ENCODE assay signal across 16 cellular contexts in the genomic region with DNA sequence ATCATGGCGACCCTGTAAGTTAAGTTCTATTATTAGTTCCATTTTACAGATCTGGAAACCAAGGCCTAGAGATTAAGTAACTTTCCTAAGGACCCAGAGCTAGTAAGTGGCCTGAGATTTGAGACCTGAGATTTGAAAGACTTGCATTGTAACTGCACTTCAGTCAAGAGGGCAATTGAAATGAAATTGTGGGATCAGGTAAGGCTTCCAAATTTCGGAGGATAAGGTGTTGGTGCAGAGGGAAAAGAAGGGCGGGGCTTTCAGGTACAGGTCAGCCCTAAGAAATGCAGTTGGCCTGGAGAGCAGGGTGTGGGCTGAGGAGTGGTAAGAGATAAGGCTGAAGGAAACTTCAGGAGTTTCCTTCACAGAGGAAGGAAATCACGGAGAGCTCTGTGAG. TPM values are rescaled to one million over a fixed set of nuclear protein-coding genes. Genes with fewer than 3 reads are reported as not detected.
DNase-seq lines count a peak whose midpoint lies in the region; ATAC-seq, FAIRE-seq and TF ChIP-seq lines count a peak whose summit lies in the region.
"Had no signal": no experiment of that assay in that cellular context is flagged by ENCODE, and none has a peak within 500 bp of the region (broad histone marks: within the 10 kb centered on the region; RNA-seq: fewer than 3 reads in every experiment).

No MANE protein-coding gene starts in this region.

- no peak overlapping the region for H2AFZ ChIP-seq in mammary epithelial cell (ENCODE audit: low read depth, low read length)

- peaks cover 37% of the 10 kb centered on the region for H3K4me1 Mint-ChIP-seq in T-helper 2 cell treated with Interferon-gamma antibody and Interleukin-4, amounts not matched to agents 5 μg/mL and 100 μg/mL, for 36 hours (ENCODE audit: low read depth)
- H3K4me1 Mint-ChIP-seq in stimulated activated effector memory CD8-positive, alpha-beta T cell treated with anti-CD3 and anti-CD28 coated beads, Interleukin-12 subunit alpha, Interleukin-12 subunit beta, amount 100 ng/mL, for 72 hours: peaks cover 22% of the 10 kb centered on the region

- dilution Hi-C loops in mammary epithelial cell (cut with HindIII; ENCODE audit: low sequenced_read_pairs): no loop called here

- H3K4me2 ChIP-seq in mammary epithelial cell (ENCODE audit: insufficient read depth, low read depth, low read length): peak overlapping the region; percentile 61

- peaks cover 5% of the 10 kb centered on the region for H3K36me3 Mint-ChIP-seq in T-helper 2 cell treated with Interferon-gamma antibody and Interleukin-4, amounts not matched to agents 5 μg/mL and 100 μg/mL, for 36 hours (ENCODE audit: low read depth)
- no peaks in the 10 kb centered on the region for H3K36me3 Mint-ChIP-seq in stimulated activated effector memory CD8-positive, alpha-beta T cell treated with anti-CD3 and anti-CD28 coated beads, Interleukin-12 subunit alpha, Interleukin-12 subunit beta, amount 100 ng/mL, for 72 hours

- H3K27ac ChIP-seq in mammary epithelial cell (ENCODE audit: insufficient read depth, low read depth, low read length): peak overlapping the region; percentile 81

- CTCF ChIA-PET in mammary epithelial cell (lab: Charles Lee; ENCODE audit: low non-redundant PET): no interaction called here

- TF ChIP-seq CTCF in mammary epithelial cell (conservative IDR thresholded peaks at IDR 0.05 in 1 of 2, IDR thresholded peaks at IDR 0.05 in 1 of 2; ENCODE audit: extremely low read depth in 1 of 2, insufficient read depth in 1 of 2, low read depth in 1 of 2, low read length in 2 of 2): no peak

- peaks cover 4% of the 10 kb centered on the region for H3K9me3 Mint-ChIP-seq in T-helper 2 cell treated with Interferon-gamma antibody and Interleukin-4, amounts not matched to agents 5 μg/mL and 100 μg/mL, for 36 hours
- no peaks in the 10 kb centered on the region for H3K9me3 Mint-ChIP-seq in stimulated activated effector memory CD8-positive, alpha-beta T cell treated with anti-CD3 and anti-CD28 coated beads, Interleukin-12 subunit alpha, Interleukin-12 subunit beta, amount 100 ng/mL, for 72 hours
- H3K9me3 Mint-ChIP-seq: activated T-cell treated with anti-CD3 and anti-CD28 coated beads, Interleukin-2, amount 50 U/mL, for 72 hours had no signal

- no peak for FAIRE-seq in GM19239 (lab: Jason Lieb, UNC)

- H3K4me3 Mint-ChIP-seq in T-helper 2 cell treated with Interferon-gamma antibody and Interleukin-4, amounts not matched to agents 5 μg/mL and 100 μg/mL, for 36 hours: no peak overlapping the region
- no peak overlapping the region for H3K4me3 Mint-ChIP-seq in stimulated activated effector memory CD8-positive, alpha-beta T cell treated with anti-CD3 and anti-CD28 coated beads, Interleukin-12 subunit alpha, Interleukin-12 subunit beta, amount 100 ng/mL, for 72 hours

- in situ Hi-C loops in mammary epithelial cell (cut with MboI; ENCODE audit: low sequenced_read_pairs in 2 of 2): no loop called here

- peak overlapping the region; percentile 1 for H3K27ac Mint-ChIP-seq in T-helper 2 cell treated with Interferon-gamma antibody and Interleukin-4, amounts not matched to agents 5 μg/mL and 100 μg/mL, for 36 hours
- peak overlapping the region; percentile 6 for H3K27ac Mint-ChIP-seq in stimulated activated effector memory CD8-positive, alpha-beta T cell treated with anti-CD3 and anti-CD28 coated beads, Interleukin-12 subunit alpha, Interleukin-12 subunit beta, amount 100 ng/mL, for 72 hours

- peaks cover 10% of the 10 kb centered on the region for H3K79me2 ChIP-seq in mammary epithelial cell (ENCODE audit: insufficient read depth, low read length)

- peak; percentile 24 for ATAC-seq in left lobe of liver
- no peak for ATAC-seq in stimulated activated effector memory CD8-positive, alpha-beta T cell treated with anti-CD3 and anti-CD28 coated beads, Interleukin-12 subunit alpha, Interleukin-12 subunit beta, amount 100 ng/mL, for 72 hours
- ATAC-seq in HG03342 (IDR thresholded peaks at IDR 0.05; ENCODE audit: unreplicated experiment): no peak

- DNase-seq in T-helper 2 cell treated with Interferon-gamma antibody and Interleukin-4, amounts not matched to agents 5 μg/mL and 100 μg/mL, for 36 hours (ENCODE audit: low spot score): no peak
- DNase-seq in T-helper 2 cell (no peak), mammary epithelial cell (peak; percentile 61), left lobe of liver (ENCODE audit: low spot score) (no peak), GM19239 (ENCODE audit: insufficient read length, low spot score) (no peak), AG20443 (ENCODE audit: low spot score) (no peak)
- peak in 1 of 2 donors; percentile 23 for DNase-seq in stimulated activated effector memory CD8-positive, alpha-beta T cell treated with anti-CD3 and anti-CD28 coated beads, Interleukin-12 subunit alpha, Interleukin-12 subunit beta, amount 100 ng/mL, for 72 hours (ENCODE audit: low spot score in 2 of 2)
- DNase-seq: 8988T; activated CD4-positive, CD25-positive, alpha-beta regulatory T cell; activated T-cell treated with anti-CD3 and anti-CD28 coated beads, Interleukin-2, amount 50 U/mL, for 72 hours; brain microvascular endothelial cell; kidney glomerular epithelial cell; NCI-H345; RPMI8226; stimulated activated CD4-positive, alpha-beta T cell treated with anti-CD3 and anti-CD28 coated beads, Interleukin-4, amount 100 ng/mL, for 4 hours had no signal

- peak overlapping the region; percentile 23 for H3K9ac ChIP-seq in mammary epithelial cell (ENCODE audit: insufficient read depth, low read length)

- no peaks in the 10 kb centered on the region for H3K9me3 ChIP-seq in mammary epithelial cell (replicated peaks; ENCODE audit: insufficient read depth, low read length)

- H3K36me3 ChIP-seq in mammary epithelial cell (ENCODE audit: insufficient read depth, low read length): no peaks in the 10 kb centered on the region
- H3K36me3 ChIP-seq: brain microvascular endothelial cell had no signal

- intact Hi-C loops in mammary epithelial cell (cut with micrococcal nuclease): loop anchor here (1.0 to 2.0 kb wide), 2 partner anchors 24 to 50 kb away; no protein-coding TSS in a partner anchor

- no peaks in the 10 kb centered on the region for H4K20me1 ChIP-seq in mammary epithelial cell (ENCODE audit: insufficient read depth, low read length)

- H3K27me3 ChIP-seq in mammary epithelial cell (ENCODE audit: insufficient read depth, low read length): no peaks in the 10 kb centered on the region
- H3K27me3 ChIP-seq: brain microvascular endothelial cell had no signal

- WGBS in mammary epithelial cell (ENCODE audit: low coverage, missing lambda C conversion rate): 35% methylated on average over 4 of the region's 4 CpGs

- H3K4me3 ChIP-seq in mammary epithelial cell (replicated peaks in 1 of 3; ENCODE audit: insufficient read depth in 1 of 3, low read depth in 2 of 3, low read length in 3 of 3): no peak overlapping the region

- no TSS peak for BruUV-seq in mammary epithelial cell (replicated peaks; lab: Mats Ljungman, UMichigan)

- H3K4me1 ChIP-seq in mammary epithelial cell (ENCODE audit: insufficient read depth, low read length): peaks cover 51% of the 10 kb centered on the region

- H3K27me3 Mint-ChIP-seq in T-helper 2 cell treated with Interferon-gamma antibody and Interleukin-4, amounts not matched to agents 5 μg/mL and 100 μg/mL, for 36 hours (ENCODE audit: low read depth): no peaks in the 10 kb centered on the region

RNA-seq across cellular contexts. Expression of a gene that starts 51.2 kb away (rescaled TPM):
- total RNA-seq in mammary epithelial cell (100 to 1,000 TPM; 167 to 239 TPM), left lobe of liver (29.2 TPM)
- 186 TPM for polyA plus RNA-seq in mammary epithelial cell
- 497 TPM for polyA minus RNA-seq in mammary epithelial cell
